19 cellular contexts compared by ENCODE assay signal in the genomic region with DNA sequence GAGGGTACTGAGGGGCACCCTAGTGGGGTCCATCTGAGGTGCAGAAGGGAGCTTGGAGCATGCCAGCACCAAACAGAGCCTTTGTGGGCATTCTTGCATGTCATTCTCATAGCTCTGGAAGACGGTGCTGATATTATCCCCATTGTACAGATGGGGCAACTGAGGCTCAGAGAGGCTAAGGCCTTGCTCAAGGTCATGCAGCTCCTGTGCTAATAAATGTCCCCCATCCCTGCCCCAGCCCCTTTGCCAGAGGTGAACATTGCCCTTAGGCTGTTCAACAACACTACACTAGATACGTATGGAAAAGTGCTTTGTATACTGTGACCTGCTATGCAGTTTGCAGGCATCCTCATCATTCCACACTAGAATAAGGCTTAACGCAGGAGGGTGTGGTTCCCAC.
"Had no signal": no experiment of that assay in that cellular context is flagged by ENCODE, and none has a peak within 500 bp of the region (broad histone marks: within the 10 kb centered on the region; RNA-seq: fewer than 3 reads in every experiment).

No MANE protein-coding gene starts in this region.

- DNase-seq: cortex of kidney; effector CD8-positive, alpha-beta T cell; foreskin melanocyte; hippocampal formation; kidney glomerular epithelial cell; occipital lobe; pancreas; stimulated activated CD4-positive, alpha-beta T cell treated with anti-CD3 and anti-CD28 coated beads, Interleukin-2, amount 100 ng/mL, for 24 hours; stimulated activated CD4-positive, alpha-beta T cell treated with anti-CD3 and anti-CD28 coated beads, Interleukin-4, amount 100 ng/mL, for 4 hours; stimulated activated naive B cell treated with anti-CD40 and anti-IgM and Interleukin-4, amounts not matched to agents 10 μg/mL and 1 μg/mL and 100 μg/mL, for 72 hours; uterus had no signal

- H3K4me2 ChIP-seq: neural progenitor cell had no signal

- FAIRE-seq: pancreas had no signal

- H2AFZ ChIP-seq: neural progenitor cell had no signal

- H3K36me3 ChIP-seq: neural progenitor cell, pancreas, suprapubic skin, thyroid gland, upper lobe of left lung, uterus had no signal

- H3K9me3 ChIP-seq: pancreas, suprapubic skin, thyroid gland, upper lobe of left lung, uterus had no signal

- H3K4me1 ChIP-seq: uterus had no signal

- H3K9ac ChIP-seq: neural progenitor cell had no signal

- H3K27me3 ChIP-seq: dorsolateral prefrontal cortex, pancreas, suprapubic skin, thyroid gland, upper lobe of left lung, uterus had no signal

- ATAC-seq: natural killer cell treated with Interleukin-12 subunit alpha and Interleukin-12 subunit beta and Interleukin-15 and Interleukin-18, amount 100 ng/mL, for 72 hours; sciatic nerve; stimulated activated naive B cell treated with anti-CD40 and anti-IgM and Interleukin-4, amounts not matched to agents 10 μg/mL and 1 μg/mL and 100 μg/mL, for 72 hours had no signal

- H3K27ac ChIP-seq: neural progenitor cell, pancreas, skin epidermis, suprapubic skin, thyroid gland, upper lobe of left lung, uterus had no signal

- H3K4me3 ChIP-seq: dorsolateral prefrontal cortex, neural progenitor cell, pancreas, skin epidermis, suprapubic skin, thyroid gland, upper lobe of left lung, uterus had no signal
